In the genomic region with DNA sequence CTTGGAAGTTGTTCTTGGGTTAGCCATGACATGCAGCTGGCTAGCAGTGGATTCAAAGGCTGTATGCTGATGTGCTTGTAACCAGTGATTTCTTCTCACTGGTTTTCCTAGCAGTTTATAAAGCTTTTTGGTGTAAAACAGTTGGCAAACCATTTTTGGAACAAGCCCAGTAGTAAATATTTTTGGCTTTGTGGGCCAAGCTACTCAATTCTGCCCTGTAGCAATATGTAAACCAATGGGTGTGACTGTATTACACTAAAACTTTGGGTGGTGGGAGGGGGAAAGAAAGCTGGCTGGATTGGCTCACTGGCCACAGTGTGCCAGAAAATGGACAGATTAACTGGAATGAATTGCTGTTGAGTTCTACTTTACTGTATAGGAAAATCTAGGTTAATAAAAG, we compare ENCODE assay signal across 25 cellular contexts.
"Had no signal": no experiment of that assay in that cellular context is flagged by ENCODE, and none has a peak within 500 bp of the region (broad histone marks: within the 10 kb centered on the region; RNA-seq: fewer than 3 reads in every experiment).

No MANE protein-coding gene starts in this region.

- DNase-seq: activated CD4-positive, alpha-beta T cell treated with anti-CD3 and anti-CD28 coated beads, Interleukin-2, amount 50 U/mL, for 1 hour; activated CD4-positive, CD25-positive, alpha-beta regulatory T cell treated with anti-CD3 and anti-CD28 coated beads, Interleukin-2, amount 50 U/mL, for 72 hours; activated CD8-positive, alpha-beta memory T cell treated with anti-CD3 and anti-CD28 coated beads, Interleukin-2, amount 50 U/mL, for 4 hours; activated effector memory CD4-positive, alpha-beta T cell treated with Interleukin-2 at 50 U/mL for 16 hours; activated T-cell treated with anti-CD3 and anti-CD28 coated beads, Interleukin-2, amount 50 U/mL, for 4 hours; adrenal gland; dorsolateral prefrontal cortex; endodermal cell; heart left ventricle; left ventricle myocardium inferior; mammary epithelial cell; midbrain; nephron progenitor cell; occipital lobe; stimulated activated CD4-positive, alpha-beta T cell treated with anti-CD3 and anti-CD28 coated beads, Interleukin-12 subunit alpha, Interleukin-12 subunit beta, amount 100 ng/mL, for 4 hours; stimulated activated CD4-positive, alpha-beta T cell treated with anti-CD3 and anti-CD28 coated beads, Interleukin-1b, Interleukin-23, amount 100 ng/mL, for 48 hours; stimulated activated CD8-positive, alpha-beta memory T cell treated with anti-CD3 and anti-CD28 coated beads, Interleukin-4, amount 100 ng/mL, for 48 hours; stimulated activated naive CD4-positive, alpha-beta T cell; T-helper 2 cell; uterus had no signal

- H3K27ac ChIP-seq: adrenal gland, cardiac muscle cell, dorsolateral prefrontal cortex, epithelial cell of prostate, gastroesophageal sphincter, heart left ventricle, left ventricle myocardium inferior, uterus, VCaP had no signal

- H3K36me3 ChIP-seq: adrenal gland, cardiac muscle cell, gastroesophageal sphincter, heart left ventricle, left ventricle myocardium inferior, uterus had no signal

- H3K4me3 Mint-ChIP-seq: activated naive CD4-positive, alpha-beta T cell treated with anti-CD3 and anti-CD28 coated beads, Interleukin-2, amount 50 U/mL, for 24 hours; activated T-cell treated with anti-CD3 and anti-CD28 coated beads, Interleukin-2, amount 50 U/mL, for 4 hours; endodermal cell; nephron progenitor cell had no signal

- H3K9me3 Mint-ChIP-seq: activated naive CD4-positive, alpha-beta T cell treated with anti-CD3 and anti-CD28 coated beads, Interleukin-2, amount 50 U/mL, for 24 hours; activated T-cell treated with anti-CD3 and anti-CD28 coated beads, Interleukin-2, amount 50 U/mL, for 4 hours had no signal

- H3K27ac Mint-ChIP-seq: activated naive CD4-positive, alpha-beta T cell treated with anti-CD3 and anti-CD28 coated beads, Interleukin-2, amount 50 U/mL, for 24 hours; endodermal cell; nephron progenitor cell had no signal

- H3K9me3 ChIP-seq: adrenal gland, gastroesophageal sphincter, heart left ventricle, left ventricle myocardium inferior, uterus had no signal

- ATAC-seq: activated T-cell treated with anti-CD3 and anti-CD28 coated beads, Interleukin-2, amount 50 U/mL, for 4 hours; gastroesophageal sphincter; heart left ventricle had no signal

- H3K4me3 ChIP-seq: adrenal gland, cardiac muscle cell, dorsolateral prefrontal cortex, gastroesophageal sphincter, heart left ventricle, left ventricle myocardium inferior, uterus had no signal

- H3K36me3 Mint-ChIP-seq: activated naive CD4-positive, alpha-beta T cell treated with anti-CD3 and anti-CD28 coated beads, Interleukin-2, amount 50 U/mL, for 24 hours had no signal

- H3K27me3 ChIP-seq: adrenal gland, cardiac muscle cell, gastroesophageal sphincter, uterus had no signal

- H3K4me1 ChIP-seq: adrenal gland, gastroesophageal sphincter, heart left ventricle, left ventricle myocardium inferior, uterus had no signal
